Comparison of ENCODE assay signal across 36 cellular contexts in the genomic region with DNA sequence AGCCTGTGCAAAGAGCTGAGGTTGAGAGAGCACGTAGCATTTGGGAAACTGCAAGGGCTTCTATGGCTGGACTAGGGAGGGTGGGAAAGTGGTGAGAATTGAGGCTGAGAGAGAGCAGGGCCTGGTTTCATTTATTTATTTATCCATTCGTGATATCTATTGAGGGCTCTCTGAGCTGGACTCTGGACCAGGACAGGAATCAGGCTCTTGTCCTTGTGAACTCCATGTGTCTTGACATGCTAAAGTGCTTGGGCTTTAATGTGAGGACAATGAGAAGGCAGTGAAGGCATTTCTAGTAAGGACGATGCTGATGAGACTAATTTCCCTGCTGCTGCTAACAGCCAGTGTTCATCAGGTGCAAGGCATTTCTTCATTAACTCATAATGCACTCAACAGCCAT.
"Had no signal": no experiment of that assay in that cellular context is flagged by ENCODE, and none has a peak within 500 bp of the region (broad histone marks: within the 10 kb centered on the region; RNA-seq: fewer than 3 reads in every experiment).

No MANE protein-coding gene starts in this region.

- DNase-seq: activated B cell treated with CpG ODN at 0.5 μM for 24 hours; activated CD4-positive, alpha-beta memory T cell treated with anti-CD3 and anti-CD28 coated beads for 36 hours; activated CD4-positive, alpha-beta T cell treated with anti-CD3 and anti-CD28 coated beads for 4 hours; activated CD4-positive, alpha-beta T cell treated with anti-CD3 and anti-CD28 coated beads, Interleukin-2, amount 10 ng/mL, durations not matched to agents 24 days and 14 days; activated CD4-positive, alpha-beta T cell treated with anti-CD3 and anti-CD28 coated beads, Interleukin-2, amount 50 U/mL, for 1 hour; activated CD4-positive, alpha-beta T cell treated with anti-CD3 and anti-CD28 coated beads, Interleukin-2, amount 50 U/mL, for 4 hours; activated CD4-positive, CD25-positive, alpha-beta regulatory T cell treated with anti-CD3 and anti-CD28 coated beads, Interleukin-2, amount 50 U/mL, for 72 hours; activated CD8-positive, alpha-beta memory T cell treated with anti-CD3 and anti-CD28 coated beads, Interleukin-2, amount 50 U/mL, for 4 hours; activated CD8-positive, alpha-beta T cell treated with anti-CD3 and anti-CD28 coated beads for 36 hours; activated gamma-delta T cell treated with Interleukin-2 at 50 U/mL for 16 hours; activated naive CD4-positive, alpha-beta T cell; activated naive CD4-positive, alpha-beta T cell treated with anti-CD3 and anti-CD28 coated beads for 36 hours; activated naive CD4-positive, alpha-beta T cell treated with anti-CD3 and anti-CD28 coated beads, Interleukin-2, amount 50 U/mL, for 16 hours; activated naive CD8-positive, alpha-beta T cell treated with anti-CD3 and anti-CD28 coated beads for 36 hours; activated T-cell treated with anti-CD3 and anti-CD28 coated beads for 4 hours; activated T-cell treated with anti-CD3 and anti-CD28 coated beads, Interleukin-2, amount 50 U/mL, for 1 hour; activated T-cell treated with anti-CD3 and anti-CD28 coated beads, Interleukin-2, amount 50 U/mL, for 4 hours; activated T-cell treated with anti-CD3 and anti-CD28 coated beads, Interleukin-2, amount 50 U/mL, for 72 hours; adrenal gland; amniotic stem cell; aorta; body of pancreas; brain microvascular endothelial cell; central memory CD4-positive, alpha-beta T cell; T-helper 1 cell; T-helper 2 cell; T-helper 9 cell had no signal

- H3K4me1 ChIP-seq: adrenal gland, breast epithelium had no signal

- H3K4me3 ChIP-seq: adrenal gland, body of pancreas, breast epithelium had no signal

- H3K9me3 Mint-ChIP-seq: activated B cell treated with CpG ODN at 0.5 μM for 24 hours; activated CD4-positive, alpha-beta memory T cell treated with anti-CD3 and anti-CD28 coated beads for 36 hours; activated CD4-positive, alpha-beta T cell treated with anti-CD3 and anti-CD28 coated beads, Interleukin-2, amount 10 ng/mL, durations not matched to agents 24 days and 14 days; activated CD8-positive, alpha-beta T cell treated with anti-CD3 and anti-CD28 coated beads for 36 hours; activated naive CD4-positive, alpha-beta T cell treated with anti-CD3 and anti-CD28 coated beads for 36 hours; activated naive CD4-positive, alpha-beta T cell treated with anti-CD3 and anti-CD28 coated beads, Interleukin-2, amount 50 U/mL, for 72 hours; activated naive CD8-positive, alpha-beta T cell treated with anti-CD3 and anti-CD28 coated beads for 36 hours; activated T-cell treated with anti-CD3 and anti-CD28 coated beads, Interleukin-2, amount 50 U/mL, for 4 hours; activated T-cell treated with anti-CD3 and anti-CD28 coated beads, Interleukin-2, amount 50 U/mL, for 72 hours; activated T-helper 1 cell treated with anti-CD3 and anti-CD28 coated beads, Interleukin-12 subunit alpha, Interleukin-12 subunit beta, Interleukin-2, Interleukin-4 antibody, amounts not matched to agents 30 ng/mL and 10 ng/mL and 1 ng/mL, durations not matched to agents 14 hours and 24 hours and 36 hours; activated T-helper 17 cell treated with anti-CD3 and anti-CD28 coated beads, Interleukin-2, amount 50 U/mL, for 72 hours; T-helper 1 cell treated with Interleukin-12 subunit alpha and Interleukin-12 subunit beta and Interleukin-4 antibody, amounts not matched to agents 30 μg/mL and 1 μg/mL, for 36 hours; T-helper 2 cell treated with Interferon-gamma antibody and Interleukin-4, amounts not matched to agents 5 μg/mL and 100 μg/mL, for 36 hours had no signal

- H3K36me3 Mint-ChIP-seq: activated CD4-positive, alpha-beta memory T cell treated with anti-CD3 and anti-CD28 coated beads for 36 hours; activated naive CD4-positive, alpha-beta T cell treated with anti-CD3 and anti-CD28 coated beads, Interleukin-2, amount 50 U/mL, for 72 hours; activated naive CD8-positive, alpha-beta T cell treated with anti-CD3 and anti-CD28 coated beads for 36 hours had no signal

- H3K9me3 ChIP-seq: adrenal gland, body of pancreas, breast epithelium had no signal

- H3K4me3 Mint-ChIP-seq: activated B cell treated with CpG ODN at 0.5 μM for 24 hours; activated CD4-positive, alpha-beta memory T cell treated with anti-CD3 and anti-CD28 coated beads for 36 hours; activated CD4-positive, alpha-beta T cell treated with anti-CD3 and anti-CD28 coated beads, Interleukin-2, amount 10 ng/mL, durations not matched to agents 24 days and 14 days; activated CD8-positive, alpha-beta T cell treated with anti-CD3 and anti-CD28 coated beads for 36 hours; activated naive CD4-positive, alpha-beta T cell treated with anti-CD3 and anti-CD28 coated beads for 36 hours; activated naive CD8-positive, alpha-beta T cell treated with anti-CD3 and anti-CD28 coated beads for 36 hours; activated T-cell treated with anti-CD3 and anti-CD28 coated beads, Interleukin-2, amount 50 U/mL, for 4 hours; activated T-cell treated with anti-CD3 and anti-CD28 coated beads, Interleukin-2, amount 50 U/mL, for 72 hours; activated T-helper 1 cell treated with anti-CD3 and anti-CD28 coated beads, Interleukin-12 subunit alpha, Interleukin-12 subunit beta, Interleukin-2, Interleukin-4 antibody, amounts not matched to agents 30 ng/mL and 10 ng/mL and 1 ng/mL, durations not matched to agents 14 hours and 24 hours and 36 hours; activated T-helper 17 cell treated with anti-CD3 and anti-CD28 coated beads, Interleukin-2, amount 50 U/mL, for 72 hours; T-helper 1 cell treated with Interleukin-12 subunit alpha and Interleukin-12 subunit beta and Interleukin-4 antibody, amounts not matched to agents 30 μg/mL and 1 μg/mL, for 36 hours; T-helper 2 cell treated with Interferon-gamma antibody and Interleukin-4, amounts not matched to agents 5 μg/mL and 100 μg/mL, for 36 hours had no signal

- H3K27ac Mint-ChIP-seq: activated B cell treated with CpG ODN at 0.5 μM for 24 hours; activated CD4-positive, alpha-beta memory T cell treated with anti-CD3 and anti-CD28 coated beads for 36 hours; activated CD4-positive, alpha-beta T cell treated with anti-CD3 and anti-CD28 coated beads, Interleukin-2, amount 10 ng/mL, durations not matched to agents 24 days and 14 days; activated CD8-positive, alpha-beta T cell treated with anti-CD3 and anti-CD28 coated beads for 36 hours; activated naive CD4-positive, alpha-beta T cell treated with anti-CD3 and anti-CD28 coated beads for 36 hours; activated naive CD4-positive, alpha-beta T cell treated with anti-CD3 and anti-CD28 coated beads, Interleukin-2, amount 50 U/mL, for 72 hours; activated naive CD8-positive, alpha-beta T cell treated with anti-CD3 and anti-CD28 coated beads for 36 hours; activated T-cell treated with anti-CD3 and anti-CD28 coated beads, Interleukin-2, amount 50 U/mL, for 72 hours; activated T-helper 1 cell treated with anti-CD3 and anti-CD28 coated beads, Interleukin-12 subunit alpha, Interleukin-12 subunit beta, Interleukin-2, Interleukin-4 antibody, amounts not matched to agents 30 ng/mL and 10 ng/mL and 1 ng/mL, durations not matched to agents 14 hours and 24 hours and 36 hours; activated T-helper 17 cell treated with anti-CD3 and anti-CD28 coated beads, Interleukin-2, amount 50 U/mL, for 72 hours; T-helper 1 cell treated with Interleukin-12 subunit alpha and Interleukin-12 subunit beta and Interleukin-4 antibody, amounts not matched to agents 30 μg/mL and 1 μg/mL, for 36 hours; T-helper 2 cell treated with Interferon-gamma antibody and Interleukin-4, amounts not matched to agents 5 μg/mL and 100 μg/mL, for 36 hours had no signal

- H3K27me3 ChIP-seq: adrenal gland, body of pancreas, brain microvascular endothelial cell, breast epithelium had no signal

- H3K36me3 ChIP-seq: adrenal gland, brain microvascular endothelial cell, breast epithelium had no signal

- H3K4me1 Mint-ChIP-seq: activated CD4-positive, alpha-beta T cell treated with anti-CD3 and anti-CD28 coated beads, Interleukin-2, amount 10 ng/mL, durations not matched to agents 24 days and 14 days; activated naive CD8-positive, alpha-beta T cell treated with anti-CD3 and anti-CD28 coated beads for 36 hours; activated T-helper 17 cell treated with anti-CD3 and anti-CD28 coated beads, Interleukin-2, amount 50 U/mL, for 72 hours had no signal

- FAIRE-seq: astrocyte, TTC549 had no signal

- H3K27ac ChIP-seq: adrenal gland, body of pancreas, brain microvascular endothelial cell, breast epithelium, VCaP had no signal
